Comparison of ENCODE assay signal across 3 cellular contexts in genomic region chr17:64466834-64467233, GRCh38. TPM values are rescaled to one million over a fixed set of nuclear protein-coding genes. Genes with fewer than 3 reads are reported as not detected.
"Had no signal": no experiment of that assay in that cellular context is flagged by ENCODE, and none has a peak within 500 bp of the region (broad histone marks: within the 10 kb centered on the region; RNA-seq: fewer than 3 reads in every experiment).

No MANE protein-coding gene starts in this region.

RNA-seq across cellular contexts. Expression of gene MILR1, which starts 17.9 kb away (rescaled TPM):
- total RNA-seq: kidney epithelial cell had no signal
- polyA plus RNA-seq: naive thymus-derived CD4-positive, alpha-beta T cell; neural cell had no signal
